ENCODE assay signal across 15 cellular contexts in the genomic region with DNA sequence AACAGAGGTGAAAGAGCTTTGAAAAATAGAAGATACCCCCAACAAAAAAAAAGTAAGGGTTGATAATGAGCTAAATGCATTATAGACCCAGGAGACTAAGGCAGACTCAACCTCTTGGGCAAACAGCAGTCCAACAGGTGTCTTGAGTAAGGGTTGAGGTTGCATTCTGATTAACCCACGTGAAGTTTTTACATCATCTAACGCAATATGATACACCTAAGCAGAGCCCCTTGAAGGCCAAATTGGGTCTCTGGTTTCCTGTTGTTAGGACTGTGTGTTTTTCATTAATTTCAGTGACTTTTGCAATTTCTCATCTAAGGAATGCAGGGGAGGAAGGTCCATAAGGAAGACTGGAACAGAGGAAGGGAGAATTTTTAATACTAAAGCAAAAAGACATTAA.
"Had no signal": no experiment of that assay in that cellular context is flagged by ENCODE, and none has a peak within 500 bp of the region (broad histone marks: within the 10 kb centered on the region; RNA-seq: fewer than 3 reads in every experiment).

No MANE protein-coding gene starts in this region.

- DNase-seq: colonic mucosa; dermis blood vessel endothelial cell; esophagus squamous epithelium; immature natural killer cell; left ventricle myocardium superior; mesenchymal stem cell; naive thymus-derived CD4-positive, alpha-beta T cell; nucleus accumbens; ovary; small intestine; stimulated activated CD4-positive, alpha-beta T cell treated with anti-CD3 and anti-CD28 coated beads, Interleukin-12 subunit alpha, Interleukin-12 subunit beta, amount 100 ng/mL, for 4 hours; stimulated activated CD4-positive, alpha-beta T cell treated with anti-CD3 and anti-CD28 coated beads, Interleukin-2, amount 100 ng/mL, for 48 hours; stimulated activated CD8-positive, alpha-beta memory T cell treated with anti-CD3 and anti-CD28 coated beads, Interleukin-4, amount 100 ng/mL, for 48 hours; stimulated activated naive CD8-positive, alpha-beta T cell treated with anti-CD3 and anti-CD28 coated beads, Interleukin-15, Interleukin-2, amounts not matched to agents 100 U/mL and 50 U/mL, for 24 hours; thyroid gland had no signal
